ENCODE assay signal across 1 cellular context in the genomic region with DNA sequence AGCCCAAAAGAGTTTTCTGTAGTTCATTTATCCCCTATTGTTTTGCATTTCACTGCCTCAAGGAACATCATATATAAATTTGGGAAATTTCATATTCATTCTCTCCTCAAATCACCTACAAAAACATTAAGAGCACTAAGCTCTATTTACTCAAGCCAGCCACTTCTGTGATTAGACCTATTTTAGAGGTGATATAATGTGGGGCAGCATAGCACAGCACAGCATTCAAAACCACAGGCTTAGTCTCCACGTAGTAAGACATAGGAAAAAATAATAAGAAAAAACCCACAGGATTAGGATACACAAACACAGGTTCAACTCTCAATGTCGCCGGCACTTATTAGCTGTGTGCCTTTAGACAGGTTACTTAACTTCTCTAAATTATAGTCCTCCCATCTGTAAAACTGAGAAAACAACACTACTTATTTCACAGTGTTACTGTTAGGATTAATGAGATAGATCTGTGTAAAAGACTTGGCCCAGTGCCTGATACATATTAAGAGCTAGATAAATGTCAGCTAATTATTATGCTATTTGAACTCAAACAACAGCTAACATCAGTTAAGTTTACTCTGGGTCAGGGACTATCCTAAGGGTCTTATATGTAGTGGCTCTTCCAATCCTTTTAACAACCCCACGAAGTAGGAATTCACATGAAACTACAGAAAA.
TF ChIP-seq lines count a peak whose summit lies in the region.

No MANE protein-coding gene starts in this region.

TF ChIP-seq in K562, 482 proteins besides CTCF, POLR2A, EP300 and RAD21:
- TF ChIP-seq SMAD1 (IDR thresholded peaks at IDR 0.05; ENCODE audit: low read depth, low read length, partially characterized antibody) (no peak), NFRKB (IDR thresholded peaks at IDR 0.05; ENCODE audit: low read depth) (peak; percentile 62; the same call in 1 of the 2 replicates), FOXJ2 (tag; IDR thresholded peaks at IDR 0.05) (0 out of 2 replicates have a peak, but pooled peaks have one; percentile 47), RBFOX2 (IDR thresholded peaks at IDR 0.05; ENCODE audit: low read depth, low read length) (0 out of 2 replicates have a peak, but pooled peaks have one; percentile 22), TAF7 (tag; IDR thresholded peaks at IDR 0.05) (0 out of 2 replicates have a peak, but pooled peaks have one; percentile 17), PHF20 (IDR thresholded peaks at IDR 0.05; ENCODE audit: partially characterized antibody) (no peak)
- TF ChIP-seq, protein P1, sequence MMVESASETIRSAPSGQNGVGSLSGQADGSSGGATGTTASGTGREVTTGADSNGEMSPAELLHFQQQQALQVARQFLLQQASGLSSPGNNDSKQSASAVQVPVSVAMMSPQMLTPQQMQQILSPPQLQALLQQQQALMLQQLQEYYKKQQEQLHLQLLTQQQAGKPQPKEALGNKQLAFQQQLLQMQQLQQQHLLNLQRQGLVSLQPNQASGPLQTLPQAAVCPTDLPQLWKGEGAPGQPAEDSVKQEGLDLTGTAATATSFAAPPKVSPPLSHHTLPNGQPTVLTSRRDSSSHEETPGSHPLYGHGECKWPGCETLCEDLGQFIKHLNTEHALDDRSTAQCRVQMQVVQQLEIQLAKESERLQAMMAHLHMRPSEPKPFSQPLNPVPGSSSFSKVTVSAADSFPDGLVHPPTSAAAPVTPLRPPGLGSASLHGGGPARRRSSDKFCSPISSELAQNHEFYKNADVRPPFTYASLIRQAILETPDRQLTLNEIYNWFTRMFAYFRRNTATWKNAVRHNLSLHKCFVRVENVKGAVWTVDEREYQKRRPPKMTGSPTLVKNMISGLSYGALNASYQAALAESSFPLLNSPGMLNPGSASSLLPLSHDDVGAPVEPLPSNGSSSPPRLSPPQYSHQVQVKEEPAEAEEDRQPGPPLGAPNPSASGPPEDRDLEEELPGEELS (CRISPR knock-in tag; IDR thresholded peaks at IDR 0.05; ENCODE audit: borderline replicate concordance), result 0 out of 2 replicates have a peak, but pooled peaks have one; percentile 27
- TF ChIP-seq, protein P2, sequence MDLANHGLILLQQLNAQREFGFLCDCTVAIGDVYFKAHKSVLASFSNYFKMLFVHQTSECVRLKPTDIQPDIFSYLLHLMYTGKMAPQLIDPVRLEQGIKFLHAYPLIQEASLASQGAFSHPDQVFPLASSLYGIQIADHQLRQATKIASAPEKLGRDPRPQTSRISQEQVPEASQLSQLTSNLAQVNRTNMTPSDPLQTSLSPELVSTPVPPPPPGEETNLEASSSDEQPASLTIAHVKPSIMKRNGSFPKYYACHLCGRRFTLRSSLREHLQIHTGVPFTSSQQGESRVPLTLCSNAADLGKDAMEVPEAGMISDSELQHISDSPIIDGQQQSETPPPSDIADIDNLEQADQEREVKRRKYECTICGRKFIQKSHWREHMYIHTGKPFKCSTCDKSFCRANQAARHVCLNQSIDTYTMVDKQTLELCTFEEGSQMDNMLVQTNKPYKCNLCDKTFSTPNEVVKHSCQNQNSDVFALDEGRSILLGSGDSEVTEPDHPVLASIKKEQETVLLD (IDR thresholded peaks at IDR 0.05), result no peak
- TF ChIP-seq, protein P3, sequence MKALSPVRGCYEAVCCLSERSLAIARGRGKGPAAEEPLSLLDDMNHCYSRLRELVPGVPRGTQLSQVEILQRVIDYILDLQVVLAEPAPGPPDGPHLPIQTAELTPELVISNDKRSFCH (CRISPR knock-in tag; IDR thresholded peaks at IDR 0.05), result no peak
- TF ChIP-seq, protein P3 (tag; IDR thresholded peaks at IDR 0.05), result no peak
- TF ChIP-seq, protein P4, sequence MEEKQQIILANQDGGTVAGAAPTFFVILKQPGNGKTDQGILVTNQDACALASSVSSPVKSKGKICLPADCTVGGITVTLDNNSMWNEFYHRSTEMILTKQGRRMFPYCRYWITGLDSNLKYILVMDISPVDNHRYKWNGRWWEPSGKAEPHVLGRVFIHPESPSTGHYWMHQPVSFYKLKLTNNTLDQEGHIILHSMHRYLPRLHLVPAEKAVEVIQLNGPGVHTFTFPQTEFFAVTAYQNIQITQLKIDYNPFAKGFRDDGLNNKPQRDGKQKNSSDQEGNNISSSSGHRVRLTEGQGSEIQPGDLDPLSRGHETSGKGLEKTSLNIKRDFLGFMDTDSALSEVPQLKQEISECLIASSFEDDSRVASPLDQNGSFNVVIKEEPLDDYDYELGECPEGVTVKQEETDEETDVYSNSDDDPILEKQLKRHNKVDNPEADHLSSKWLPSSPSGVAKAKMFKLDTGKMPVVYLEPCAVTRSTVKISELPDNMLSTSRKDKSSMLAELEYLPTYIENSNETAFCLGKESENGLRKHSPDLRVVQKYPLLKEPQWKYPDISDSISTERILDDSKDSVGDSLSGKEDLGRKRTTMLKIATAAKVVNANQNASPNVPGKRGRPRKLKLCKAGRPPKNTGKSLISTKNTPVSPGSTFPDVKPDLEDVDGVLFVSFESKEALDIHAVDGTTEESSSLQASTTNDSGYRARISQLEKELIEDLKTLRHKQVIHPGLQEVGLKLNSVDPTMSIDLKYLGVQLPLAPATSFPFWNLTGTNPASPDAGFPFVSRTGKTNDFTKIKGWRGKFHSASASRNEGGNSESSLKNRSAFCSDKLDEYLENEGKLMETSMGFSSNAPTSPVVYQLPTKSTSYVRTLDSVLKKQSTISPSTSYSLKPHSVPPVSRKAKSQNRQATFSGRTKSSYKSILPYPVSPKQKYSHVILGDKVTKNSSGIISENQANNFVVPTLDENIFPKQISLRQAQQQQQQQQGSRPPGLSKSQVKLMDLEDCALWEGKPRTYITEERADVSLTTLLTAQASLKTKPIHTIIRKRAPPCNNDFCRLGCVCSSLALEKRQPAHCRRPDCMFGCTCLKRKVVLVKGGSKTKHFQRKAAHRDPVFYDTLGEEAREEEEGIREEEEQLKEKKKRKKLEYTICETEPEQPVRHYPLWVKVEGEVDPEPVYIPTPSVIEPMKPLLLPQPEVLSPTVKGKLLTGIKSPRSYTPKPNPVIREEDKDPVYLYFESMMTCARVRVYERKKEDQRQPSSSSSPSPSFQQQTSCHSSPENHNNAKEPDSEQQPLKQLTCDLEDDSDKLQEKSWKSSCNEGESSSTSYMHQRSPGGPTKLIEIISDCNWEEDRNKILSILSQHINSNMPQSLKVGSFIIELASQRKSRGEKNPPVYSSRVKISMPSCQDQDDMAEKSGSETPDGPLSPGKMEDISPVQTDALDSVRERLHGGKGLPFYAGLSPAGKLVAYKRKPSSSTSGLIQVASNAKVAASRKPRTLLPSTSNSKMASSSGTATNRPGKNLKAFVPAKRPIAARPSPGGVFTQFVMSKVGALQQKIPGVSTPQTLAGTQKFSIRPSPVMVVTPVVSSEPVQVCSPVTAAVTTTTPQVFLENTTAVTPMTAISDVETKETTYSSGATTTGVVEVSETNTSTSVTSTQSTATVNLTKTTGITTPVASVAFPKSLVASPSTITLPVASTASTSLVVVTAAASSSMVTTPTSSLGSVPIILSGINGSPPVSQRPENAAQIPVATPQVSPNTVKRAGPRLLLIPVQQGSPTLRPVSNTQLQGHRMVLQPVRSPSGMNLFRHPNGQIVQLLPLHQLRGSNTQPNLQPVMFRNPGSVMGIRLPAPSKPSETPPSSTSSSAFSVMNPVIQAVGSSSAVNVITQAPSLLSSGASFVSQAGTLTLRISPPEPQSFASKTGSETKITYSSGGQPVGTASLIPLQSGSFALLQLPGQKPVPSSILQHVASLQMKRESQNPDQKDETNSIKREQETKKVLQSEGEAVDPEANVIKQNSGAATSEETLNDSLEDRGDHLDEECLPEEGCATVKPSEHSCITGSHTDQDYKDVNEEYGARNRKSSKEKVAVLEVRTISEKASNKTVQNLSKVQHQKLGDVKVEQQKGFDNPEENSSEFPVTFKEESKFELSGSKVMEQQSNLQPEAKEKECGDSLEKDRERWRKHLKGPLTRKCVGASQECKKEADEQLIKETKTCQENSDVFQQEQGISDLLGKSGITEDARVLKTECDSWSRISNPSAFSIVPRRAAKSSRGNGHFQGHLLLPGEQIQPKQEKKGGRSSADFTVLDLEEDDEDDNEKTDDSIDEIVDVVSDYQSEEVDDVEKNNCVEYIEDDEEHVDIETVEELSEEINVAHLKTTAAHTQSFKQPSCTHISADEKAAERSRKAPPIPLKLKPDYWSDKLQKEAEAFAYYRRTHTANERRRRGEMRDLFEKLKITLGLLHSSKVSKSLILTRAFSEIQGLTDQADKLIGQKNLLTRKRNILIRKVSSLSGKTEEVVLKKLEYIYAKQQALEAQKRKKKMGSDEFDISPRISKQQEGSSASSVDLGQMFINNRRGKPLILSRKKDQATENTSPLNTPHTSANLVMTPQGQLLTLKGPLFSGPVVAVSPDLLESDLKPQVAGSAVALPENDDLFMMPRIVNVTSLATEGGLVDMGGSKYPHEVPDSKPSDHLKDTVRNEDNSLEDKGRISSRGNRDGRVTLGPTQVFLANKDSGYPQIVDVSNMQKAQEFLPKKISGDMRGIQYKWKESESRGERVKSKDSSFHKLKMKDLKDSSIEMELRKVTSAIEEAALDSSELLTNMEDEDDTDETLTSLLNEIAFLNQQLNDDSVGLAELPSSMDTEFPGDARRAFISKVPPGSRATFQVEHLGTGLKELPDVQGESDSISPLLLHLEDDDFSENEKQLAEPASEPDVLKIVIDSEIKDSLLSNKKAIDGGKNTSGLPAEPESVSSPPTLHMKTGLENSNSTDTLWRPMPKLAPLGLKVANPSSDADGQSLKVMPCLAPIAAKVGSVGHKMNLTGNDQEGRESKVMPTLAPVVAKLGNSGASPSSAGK (IDR thresholded peaks at IDR 0.05), result 0 out of 2 replicates have a peak, but pooled peaks have one; percentile 34
TF ChIP-seq in K562: peak in this region for 6.
